Comparison of ENCODE assay signal across 8 cellular contexts in genomic region chr20:29764922-29765610, GRCh38.
DNase-seq lines count a peak whose midpoint lies in the region; TF ChIP-seq lines count a peak whose summit lies in the region.
"Not testable (repeated sequence)": the region's sequence is repeated elsewhere in the genome, so short reads cannot be mapped to it uniquely, and the experiment has no call there.

No MANE protein-coding gene starts in this region.

- not testable (repeated sequence) for H3K27ac ChIP-seq in HEK293 (ENCODE audit: extremely low read depth, low read depth, low read length)

- not testable (repeated sequence) for H3K27me3 Mint-ChIP-seq in Caco-2 (ENCODE audit: insufficient read depth, unreplicated experiment)

- peak; percentile 66 to 92 for TF ChIP-seq CTCF in Caco-2 (IDR thresholded peaks at IDR 0.05; ENCODE audit: insufficient read depth in 1 of 2, low read depth in 1 of 2, low read length in 1 of 2, severe bottlenecking in 1 of 2, unreplicated experiment in 1 of 2)
- 0 out of 2 replicates have a peak, but pooled peaks have one; percentile 24 for TF ChIP-seq CTCF in HEK293 (tag by site-specific recombination; IDR thresholded peaks at IDR 0.05)
- peak; percentile 62 for TF ChIP-seq CTCF in NB4 (IDR thresholded peaks at IDR 0.05; ENCODE audit: low read depth, low read length)
- TF ChIP-seq CTCF in fibroblast of pulmonary artery (IDR thresholded peaks at IDR 0.05; ENCODE audit: low read length, missing control alignments): peak; percentile 17

- not testable (repeated sequence) for H3K27me3 ChIP-seq in Caco-2 (replicated peaks; ENCODE audit: control insufficient read depth, insufficient read depth, low read length)

- in situ Hi-C loops in SK-MEL-5 (cut with HindIII; ENCODE audit: low pct_unique_long_range_greater_than_20kb, low sequenced_read_pairs): not testable (repeated sequence)

- not testable (repeated sequence) for BruUV-seq in Caco-2 (replicated peaks; lab: Mats Ljungman, UMichigan)

- H3K9me3 ChIP-seq in Caco-2: peaks cover 18% of the 10 kb centered on the region
- not testable (repeated sequence) for H3K9me3 ChIP-seq in HEK293 (ENCODE audit: control insufficient read depth, insufficient read depth, low read depth, low read length)

- CTCF ChIA-PET in Caco-2 (lab: Charles Lee): interaction anchor here (0.9 kb wide), 1 partner anchor 521 kb away, joined by 3 read pairs; no protein-coding TSS in a partner anchor
- CTCF ChIA-PET in HEK293 (lab: Yijun Ruan, JAX): interaction anchor here (0.6 to 2.1 kb wide), 6 partner anchors 9 to 321 kb away, joined by 3 to 10 read pairs (median 3); no protein-coding TSS in a partner anchor

- not testable (repeated sequence) for H3K4me3 ChIP-seq in Caco-2 (ENCODE audit: low read depth, low read length); HEK293 (ENCODE audit: low read depth, low read length); NB4 (ENCODE audit: low read depth, low read length); fibroblast of pulmonary artery (replicated peaks; ENCODE audit: low read depth, low read length)

- TF ChIP-seq POLR2A in NB4 (IDR thresholded peaks at IDR 0.05; ENCODE audit: extremely low read depth, insufficient read length): not testable (repeated sequence)

- not testable (repeated sequence) for H3K4me1 ChIP-seq in Caco-2; HEK293 (ENCODE audit: control insufficient read depth, insufficient read depth, low read length)

- H3K27ac Mint-ChIP-seq in Caco-2 (ENCODE audit: unreplicated experiment): not testable (repeated sequence)

- POLR2A ChIA-PET in Caco-2 (lab: Charles Lee); HEK293 (lab: Yijun Ruan, JAX): not testable (repeated sequence)

- DNase-seq in Caco-2: peak in 1 of 2 experiments; percentile 82
- peak; percentile 44 for DNase-seq in NB4 (ENCODE audit: low read depth)
- peak; percentile 17 for DNase-seq in NCI-H526 treated with DMSO at 0.1 percent for 48 hours (lab: John Stamatoyannopoulos, UW)
- peak; percentile 94 for DNase-seq in SK-MEL-5 (ENCODE audit: low read depth, low spot score)
- DNase-seq in activated T-cell treated with anti-CD3 and anti-CD28 coated beads for 48 hours (ENCODE audit: low read depth): peak; percentile 31
- DNase-seq in fibroblast of pulmonary artery (ENCODE audit: low read depth): peak; percentile 17
- DNase-seq in stimulated activated CD4-positive, alpha-beta T cell treated with anti-CD3 and anti-CD28 coated beads, Interleukin-4, amount 100 ng/mL, for 4 hours: peak; percentile 24 to 49

- H3K36me3 Mint-ChIP-seq in Caco-2 (ENCODE audit: insufficient read depth, unreplicated experiment): not testable (repeated sequence)

- intact Hi-C loops in Caco-2 (cut with micrococcal nuclease; ENCODE audit: unreplicated experiment): loop anchor here (1.0 to 2.0 kb wide), 5 partner anchors 119 to 584 kb away; no protein-coding TSS in a partner anchor

- not testable (repeated sequence) for H3K4me3 Mint-ChIP-seq in Caco-2 (ENCODE audit: unreplicated experiment)

- peaks cover 29% of the 10 kb centered on the region for H3K9me3 Mint-ChIP-seq in Caco-2 (ENCODE audit: unreplicated experiment)

- not testable (repeated sequence) for H3K4me1 Mint-ChIP-seq in Caco-2 (ENCODE audit: low read depth, unreplicated experiment)

- H3K36me3 ChIP-seq in Caco-2 (ENCODE audit: control insufficient read depth, insufficient read depth, low read length); HEK293 (ENCODE audit: control insufficient read depth in 2 of 2, insufficient read depth in 1 of 2, low read length in 2 of 2): not testable (repeated sequence)

TF ChIP-seq in HEK293, 187 proteins besides CTCF, POLR2A, EP300 and RAD21:
- TF ChIP-seq ZNF654 (tag by site-specific recombination; IDR thresholded peaks at IDR 0.05; ENCODE audit: low read depth) (peak; percentile 69), GLIS1 (tag by site-specific recombination; IDR thresholded peaks at IDR 0.05) (0 out of 2 replicates have a peak, but pooled peaks have one; percentile 24)

Comparison
In these comparisons a context has a peak if more than half of its experiments do, and no peak if none do; other contexts are left out.
1. CTCF ChIP-seq: peak in every context shown above with its lines; median percentile 79 in Caco-2; 62 in NB4; 24 in HEK293; 17 in fibroblast of pulmonary artery.